Comparison of ENCODE assay signal across 24 cellular contexts in genomic region chrX:132775230-132775823, GRCh38.
A peak's percentile ranks its signal among the peaks of the same experiment; 100 is the strongest.
DNase-seq lines count a peak whose midpoint lies in the region; ATAC-seq lines count a peak whose summit lies in the region.
"Had no signal": no experiment of that assay in that cellular context is flagged by ENCODE, and none has a peak within 500 bp of the region (broad histone marks: within the 10 kb centered on the region; RNA-seq: fewer than 3 reads in every experiment).

No MANE protein-coding gene starts in this region.

- no peaks in the 10 kb centered on the region for H3K36me3 Mint-ChIP-seq in activated T-helper 1 cell treated with anti-CD3 and anti-CD28 coated beads, Interleukin-12 subunit alpha, Interleukin-12 subunit beta, Interleukin-2, Interleukin-4 antibody, amounts not matched to agents 30 ng/mL and 10 ng/mL and 1 ng/mL, durations not matched to agents 14 hours and 24 hours and 36 hours (ENCODE audit: low read depth)
- H3K36me3 Mint-ChIP-seq: activated CD8-positive, alpha-beta memory T cell treated with anti-CD3 and anti-CD28 coated beads, Interleukin-2, amount 10 ng/mL, durations not matched to agents 7 days and 5 days; brain; T-cell had no signal

- H3K27me3 Mint-ChIP-seq in activated T-helper 1 cell treated with anti-CD3 and anti-CD28 coated beads, Interleukin-12 subunit alpha, Interleukin-12 subunit beta, Interleukin-2, Interleukin-4 antibody, amounts not matched to agents 30 ng/mL and 10 ng/mL and 1 ng/mL, durations not matched to agents 14 hours and 24 hours and 36 hours (ENCODE audit: insufficient read depth), result no peaks in the 10 kb centered on the region
- H3K27me3 Mint-ChIP-seq in stimulated activated naive CD8-positive, alpha-beta T cell treated with anti-CD3 and anti-CD28 coated beads, Interleukin-15, amount 100 ng/mL, for 72 hours, result no peaks in the 10 kb centered on the region
- H3K27me3 Mint-ChIP-seq: CD4-positive, alpha-beta T cell had no signal

- H3K4me1 Mint-ChIP-seq in activated T-helper 1 cell treated with anti-CD3 and anti-CD28 coated beads, Interleukin-12 subunit alpha, Interleukin-12 subunit beta, Interleukin-2, Interleukin-4 antibody, amounts not matched to agents 30 ng/mL and 10 ng/mL and 1 ng/mL, durations not matched to agents 14 hours and 24 hours and 36 hours (ENCODE audit: low read depth), result peaks cover 19% of the 10 kb centered on the region
- H3K4me1 Mint-ChIP-seq in stimulated activated naive CD8-positive, alpha-beta T cell treated with anti-CD3 and anti-CD28 coated beads, Interleukin-15, amount 100 ng/mL, for 72 hours, result no peaks in the 10 kb centered on the region

- peak overlapping the region; percentile 80 for H3K27ac Mint-ChIP-seq in activated T-helper 1 cell treated with anti-CD3 and anti-CD28 coated beads, Interleukin-12 subunit alpha, Interleukin-12 subunit beta, Interleukin-2, Interleukin-4 antibody, amounts not matched to agents 30 ng/mL and 10 ng/mL and 1 ng/mL, durations not matched to agents 14 hours and 24 hours and 36 hours
- no peak overlapping the region for H3K27ac Mint-ChIP-seq in stimulated activated naive CD8-positive, alpha-beta T cell treated with anti-CD3 and anti-CD28 coated beads, Interleukin-15, amount 100 ng/mL, for 72 hours
- H3K27ac Mint-ChIP-seq: activated CD8-positive, alpha-beta memory T cell treated with anti-CD3 and anti-CD28 coated beads, Interleukin-2, amount 10 ng/mL, durations not matched to agents 7 days and 5 days; brain; CD4-positive, alpha-beta T cell; T-cell had no signal

- peak; percentile 82 for ATAC-seq in stimulated activated naive CD8-positive, alpha-beta T cell treated with anti-CD3 and anti-CD28 coated beads, Interleukin-15, amount 100 ng/mL, for 72 hours
- ATAC-seq: A549; activated CD8-positive, alpha-beta memory T cell treated with anti-CD3 and anti-CD28 coated beads, Interleukin-2, amount 10 ng/mL, durations not matched to agents 7 days and 5 days; right lobe of liver; T-cell had no signal

- H3K9me3 Mint-ChIP-seq in activated T-helper 1 cell treated with anti-CD3 and anti-CD28 coated beads, Interleukin-12 subunit alpha, Interleukin-12 subunit beta, Interleukin-2, Interleukin-4 antibody, amounts not matched to agents 30 ng/mL and 10 ng/mL and 1 ng/mL, durations not matched to agents 14 hours and 24 hours and 36 hours, result no peaks in the 10 kb centered on the region
- H3K9me3 Mint-ChIP-seq in stimulated activated naive CD8-positive, alpha-beta T cell treated with anti-CD3 and anti-CD28 coated beads, Interleukin-15, amount 100 ng/mL, for 72 hours, result no peaks in the 10 kb centered on the region
- H3K9me3 Mint-ChIP-seq: brain; CD4-positive, alpha-beta T cell; T-cell had no signal

- intact Hi-C loops in activated T-helper 1 cell treated with anti-CD3 and anti-CD28 coated beads, Interleukin-12 subunit alpha, Interleukin-12 subunit beta, Interleukin-2, Interleukin-4 antibody, amounts not matched to agents 30 ng/mL and 10 ng/mL and 1 ng/mL, durations not matched to agents 14 hours and 24 hours and 36 hours (cut with micrococcal nuclease), result loop anchor here (1.0 to 10.0 kb wide), 6 partner anchors 25 to 1399 kb away; partner anchors contain the start of genes HS6ST2 and RAP2C

- H3K4me3 Mint-ChIP-seq in activated T-helper 1 cell treated with anti-CD3 and anti-CD28 coated beads, Interleukin-12 subunit alpha, Interleukin-12 subunit beta, Interleukin-2, Interleukin-4 antibody, amounts not matched to agents 30 ng/mL and 10 ng/mL and 1 ng/mL, durations not matched to agents 14 hours and 24 hours and 36 hours, result no peak overlapping the region
- no peak overlapping the region for H3K4me3 Mint-ChIP-seq in stimulated activated naive CD8-positive, alpha-beta T cell treated with anti-CD3 and anti-CD28 coated beads, Interleukin-15, amount 100 ng/mL, for 72 hours
- H3K4me3 Mint-ChIP-seq: activated CD8-positive, alpha-beta memory T cell treated with anti-CD3 and anti-CD28 coated beads, Interleukin-2, amount 10 ng/mL, durations not matched to agents 7 days and 5 days; brain; CD4-positive, alpha-beta T cell; T-cell had no signal

- peak; percentile 15 for DNase-seq in activated CD4-positive, alpha-beta T cell treated with anti-CD3 and anti-CD28 coated beads for 48 hours
- no peak for DNase-seq in activated CD4-positive, alpha-beta T cell treated with anti-CD3 and anti-CD28 coated beads, Interleukin-2, amount 50 U/mL, for 4 hours
- peak; percentile 15 for DNase-seq in stimulated activated CD4-positive, alpha-beta T cell treated with anti-CD3 and anti-CD28 coated beads, Interleukin-1b, Interleukin-23, amount 100 ng/mL, for 48 hours
- no peak for DNase-seq in stimulated activated CD4-positive, alpha-beta T cell treated with anti-CD3 and anti-CD28 coated beads, Interleukin-4, amount 100 ng/mL, for 4 hours
- no peak for DNase-seq in activated T-helper 1 cell treated with anti-CD3 and anti-CD28 coated beads, Interleukin-12 subunit alpha, Interleukin-12 subunit beta, Interleukin-2, Interleukin-4 antibody, amounts not matched to agents 30 ng/mL and 10 ng/mL and 1 ng/mL, durations not matched to agents 14 hours and 24 hours and 36 hours (ENCODE audit: low spot score)
- DNase-seq in stimulated activated naive CD8-positive, alpha-beta T cell treated with anti-CD3 and anti-CD28 coated beads, Interleukin-15, amount 100 ng/mL, for 72 hours, result no peak
- DNase-seq in NCI-H2029 treated with DMSO at 0.1 percent for 48 hours (lab: John Stamatoyannopoulos, UW) (no peak), HuH-7 (ENCODE audit: low spot score) (no peak)
- DNase-seq: activated CD8-positive, alpha-beta memory T cell treated with anti-CD3 and anti-CD28 coated beads, Interleukin-2, amount 10 ng/mL, durations not matched to agents 7 days and 5 days; activated effector memory CD4-positive, alpha-beta T cell treated with Interleukin-2 at 50 U/mL for 16 hours; AML-193; CD4-positive, alpha-beta T cell; islet precursor cell; left ventricle myocardium inferior; mesendoderm; NCI-H1417 treated with DMSO at 0.1 percent for 48 hours; NCI-H2107; NCI-H446 treated with DMSO at 0.1 percent for 48 hours; NCI-H82; right lobe of liver; SJCRH30; T-cell had no signal

Comparison
In these comparisons a context has a peak if more than half of its experiments do, and no peak if none do; other contexts are left out.
1. DNase-seq: peak in activated CD4-positive, alpha-beta T cell treated with anti-CD3 and anti-CD28 coated beads for 48 hours (single experiment) and stimulated activated CD4-positive, alpha-beta T cell treated with anti-CD3 and anti-CD28 coated beads, Interleukin-1b, Interleukin-23, amount 100 ng/mL, for 48 hours (single experiment); none in activated CD4-positive, alpha-beta T cell treated with anti-CD3 and anti-CD28 coated beads, Interleukin-2, amount 50 U/mL, for 4 hours (0 of 2), stimulated activated CD4-positive, alpha-beta T cell treated with anti-CD3 and anti-CD28 coated beads, Interleukin-4, amount 100 ng/mL, for 4 hours (0 of 2), activated T-helper 1 cell treated with anti-CD3 and anti-CD28 coated beads, Interleukin-12 subunit alpha, Interleukin-12 subunit beta, Interleukin-2, Interleukin-4 antibody, amounts not matched to agents 30 ng/mL and 10 ng/mL and 1 ng/mL, durations not matched to agents 14 hours and 24 hours and 36 hours (single experiment), stimulated activated naive CD8-positive, alpha-beta T cell treated with anti-CD3 and anti-CD28 coated beads, Interleukin-15, amount 100 ng/mL, for 72 hours (0 of 2), NCI-H2029 treated with DMSO at 0.1 percent for 48 hours (single experiment) and HuH-7 (single experiment).